ENCODE assay signal across 10 cellular contexts in the genomic region with DNA sequence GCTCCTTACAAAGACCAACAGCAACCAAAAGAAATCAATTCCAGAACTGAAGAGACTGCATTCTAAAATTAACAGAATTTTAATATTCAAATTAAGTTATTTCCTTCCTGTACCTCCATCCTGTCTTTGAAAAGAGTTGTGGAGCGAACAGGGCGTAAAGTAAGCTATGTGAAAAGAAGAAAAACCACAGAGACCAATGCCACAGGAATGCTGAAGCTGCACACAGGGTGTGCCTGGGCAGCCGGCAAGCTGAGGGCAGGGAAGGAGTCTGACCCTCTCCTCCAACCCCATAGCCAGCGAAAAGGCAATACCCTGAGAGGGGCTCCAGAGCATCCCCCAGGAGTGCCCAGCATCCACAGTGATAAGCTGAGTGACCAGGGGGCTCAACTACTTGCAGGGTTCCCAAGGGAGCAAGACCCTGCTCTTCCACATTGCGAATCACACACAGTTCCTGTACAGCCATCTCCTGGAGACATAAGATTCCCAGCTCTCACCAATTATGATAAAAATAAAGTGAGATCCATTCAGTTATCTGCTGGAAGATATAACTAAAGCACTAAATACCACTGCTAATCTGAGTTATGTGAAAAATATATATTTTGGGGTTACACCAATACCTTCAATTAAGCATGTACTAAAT.
DNase-seq lines count a peak whose midpoint lies in the region; ATAC-seq and TF ChIP-seq lines count a peak whose summit lies in the region.
"Had no signal": no experiment of that assay in that cellular context is flagged by ENCODE, and none has a peak within 500 bp of the region (broad histone marks: within the 10 kb centered on the region; RNA-seq: fewer than 3 reads in every experiment).

No MANE protein-coding gene starts in this region.

- 78% methylated on average over 5 of the region's 5 CpGs for WGBS in hepatocyte (ENCODE audit: low lambda C conversion rate, missing lambda C conversion rate)

- H3K36me3 ChIP-seq in A673 (ENCODE audit: insufficient read depth, low read length, poor library complexity, severe bottlenecking) (no peaks in the 10 kb centered on the region), hepatocyte (replicated peaks; ENCODE audit: insufficient read depth, low read depth) (no peaks in the 10 kb centered on the region)
- H3K36me3 ChIP-seq: thoracic aorta had no signal

- in situ Hi-C loops in KBM-7 (cut with MboI; ENCODE audit: low pct_unique_long_range_greater_than_20kb, low sequenced_read_pairs) (no loop called here), astrocyte of the cerebellum (cut with HindIII; ENCODE audit: low sequenced_read_pairs) (no loop called here)

- no peak overlapping the region for H3K4me3 ChIP-seq in A673 (ENCODE audit: low read depth, low read length, poor library complexity, severe bottlenecking)
- no peak overlapping the region for H3K4me3 ChIP-seq in astrocyte of the cerebellum (ENCODE audit: low read depth, low read length)
- H3K4me3 ChIP-seq in hepatocyte = no peak overlapping the region
- H3K4me3 ChIP-seq: thoracic aorta had no signal

- DNase-seq in A673 (ENCODE audit: low spot score) (peak; percentile 42), KBM-7 (peak; percentile 10), astrocyte of the cerebellum (ENCODE audit: low read depth) (peak; percentile 76), hepatocyte (ENCODE audit: low spot score) (no peak), RKO (ENCODE audit: low spot score) (no peak)
- no peak for DNase-seq in stimulated activated CD4-positive, alpha-beta T cell treated with anti-CD3 and anti-CD28 coated beads, Interleukin-2, amount 100 ng/mL, for 24 hours
- no peak for DNase-seq in activated CD4-positive, alpha-beta T cell treated with anti-CD3 and anti-CD28 coated beads for 4 hours
- DNase-seq: activated CD8-positive, alpha-beta memory T cell treated with anti-CD3 and anti-CD28 coated beads, Interleukin-2, amount 50 U/mL, for 48 hours had no signal

- TF ChIP-seq CTCF in A673 (conservative IDR thresholded peaks at IDR 0.05; ENCODE audit: low read depth, low read length) (no peak), astrocyte of the cerebellum (IDR thresholded peaks at IDR 0.05; ENCODE audit: low read depth, low read length, missing control alignments) (no peak), hepatocyte (IDR thresholded peaks at IDR 0.05; ENCODE audit: poor library complexity) (no peak)

- H3K79me2 ChIP-seq in hepatocyte = peaks cover 93% of the 10 kb centered on the region

- H3K4me1 ChIP-seq in A673 (ENCODE audit: insufficient read depth, low read length, poor library complexity, severe bottlenecking) (peaks cover 17% of the 10 kb centered on the region), hepatocyte (ENCODE audit: insufficient read depth) (peaks cover 14% of the 10 kb centered on the region)

- H3K9me3 ChIP-seq in A673 (ENCODE audit: low read depth, low read length, poor library complexity, severe bottlenecking) (no peaks in the 10 kb centered on the region), hepatocyte (ENCODE audit: low read depth) (no peaks in the 10 kb centered on the region)
- H3K9me3 ChIP-seq: thoracic aorta had no signal

- no peaks in the 10 kb centered on the region for H3K27me3 ChIP-seq in A673 (replicated peaks; ENCODE audit: insufficient read depth, low read depth, low read length, poor library complexity)
- H3K27me3 ChIP-seq in hepatocyte = no peaks in the 10 kb centered on the region

- H3K4me2 ChIP-seq in hepatocyte = peak overlapping the region; percentile 6

- intact Hi-C loops in A673 (cut with micrococcal nuclease; ENCODE audit: unreplicated experiment) = loop anchor here (5.0 to 10.0 kb wide), 3 partner anchors 91 to 306 kb away; no protein-coding TSS in a partner anchor

- POLR2A ChIA-PET in A673 (lab: Charles Lee; ENCODE audit: low non-redundant PET) = no interaction called here

- peaks cover 16% of the 10 kb centered on the region for H4K20me1 ChIP-seq in hepatocyte (ENCODE audit: insufficient read depth, poor library complexity, severe bottlenecking)

- H3K27ac ChIP-seq in A673 (ENCODE audit: low read depth, low read length, poor library complexity, severe bottlenecking) (peak overlapping the region; percentile 48), hepatocyte (no peak overlapping the region)
- H3K27ac ChIP-seq: thoracic aorta had no signal

- no TSS peak for BruUV-seq in A673 (replicated peaks; lab: Mats Ljungman, UMichigan)

- CTCF ChIA-PET in A673 (lab: Charles Lee) = no interaction called here

- no peak overlapping the region for H2AFZ ChIP-seq in hepatocyte

- ATAC-seq in activated CD4-positive, CD25-positive, alpha-beta regulatory T cell treated with anti-CD3 and anti-CD28 coated beads, Interleukin-2, amount 50 U/mL, for 24 hours = no peak

- H3K9me2 ChIP-seq in hepatocyte (replicated peaks; ENCODE audit: insufficient read depth) = no peaks in the 10 kb centered on the region

Comparison
In these comparisons a context has a peak if more than half of its experiments do, and no peak if none do; other contexts are left out.
1. DNase-seq: peak in A673 (single experiment), KBM-7 (single experiment) and astrocyte of the cerebellum (single experiment); none in hepatocyte (single experiment), RKO (single experiment), stimulated activated CD4-positive, alpha-beta T cell treated with anti-CD3 and anti-CD28 coated beads, Interleukin-2, amount 100 ng/mL, for 24 hours (0 of 2) and activated CD4-positive, alpha-beta T cell treated with anti-CD3 and anti-CD28 coated beads for 4 hours (0 of 2).